1 cellular context compared by ENCODE assay signal in genomic region chr2:88126772-88127637, GRCh38.
A peak's percentile ranks its signal among the peaks of the same experiment; 100 is the strongest.
TF ChIP-seq lines count a peak whose summit lies in the region.

No MANE protein-coding gene starts in this region.

TF ChIP-seq in HepG2, 621 proteins besides CTCF, POLR2A, EP300 and RAD21 (continued from another document and continues in another):
- peak; percentile 53 for TF ChIP-seq MAX (IDR thresholded peaks at IDR 0.05)
- TF ChIP-seq PPARG (CRISPR knock-in tag; conservative IDR thresholded peaks at IDR 0.05): no peak
- TF ChIP-seq EED (CRISPR knock-in tag; IDR thresholded peaks at IDR 0.05): no peak
- no peak for TF ChIP-seq KDM2A (CRISPR knock-in tag; IDR thresholded peaks at IDR 0.05; ENCODE audit: borderline replicate concordance, low read depth)
- TF ChIP-seq ZMAT5 (CRISPR knock-in tag; IDR thresholded peaks at IDR 0.05; ENCODE audit: borderline replicate concordance, low read depth): no peak
- peak; percentile 12 for TF ChIP-seq REPIN1 (CRISPR knock-in tag; IDR thresholded peaks at IDR 0.05; ENCODE audit: borderline replicate concordance, low read depth)
- TF ChIP-seq MIER2 (CRISPR knock-in tag; IDR thresholded peaks at IDR 0.05): no peak
- no peak for TF ChIP-seq FOXP1 (IDR thresholded peaks at IDR 0.05)
- TF ChIP-seq FOXP1 (CRISPR knock-in tag; IDR thresholded peaks at IDR 0.05): no peak
- TF ChIP-seq NFKBIZ (CRISPR knock-in tag; IDR thresholded peaks at IDR 0.05): no peak
- no peak for TF ChIP-seq ZKSCAN8 (CRISPR knock-in tag; IDR thresholded peaks at IDR 0.05; ENCODE audit: borderline replicate concordance)
- TF ChIP-seq ZNF891 (CRISPR knock-in tag; IDR thresholded peaks at IDR 0.05): no peak
- no peak for TF ChIP-seq MED1 (CRISPR knock-in tag; IDR thresholded peaks at IDR 0.05)
- TF ChIP-seq NCOA1 (CRISPR knock-in tag; IDR thresholded peaks at IDR 0.05): peak; percentile 37; the same call in 1 of the 2 replicates
- TF ChIP-seq ZBTB38 (CRISPR knock-in tag; IDR thresholded peaks at IDR 0.05): no peak
- TF ChIP-seq ZNF34 (CRISPR knock-in tag; IDR thresholded peaks at IDR 0.05; ENCODE audit: borderline replicate concordance): peak; percentile 13; the same call in 1 of the 2 replicates
- TF ChIP-seq ZC3H13 (CRISPR knock-in tag; IDR thresholded peaks at IDR 0.05): peak; percentile 67; the same call in 1 of the 2 replicates
- no peak for TF ChIP-seq POGZ (CRISPR knock-in tag; IDR thresholded peaks at IDR 0.05)
- no peak for TF ChIP-seq ZNF138 (CRISPR knock-in tag; IDR thresholded peaks at IDR 0.05; ENCODE audit: low read depth)
- TF ChIP-seq GPBP1L1 (CRISPR knock-in tag; IDR thresholded peaks at IDR 0.05): no peak
- TF ChIP-seq IRF2 (CRISPR knock-in tag; IDR thresholded peaks at IDR 0.05): no peak
- TF ChIP-seq KMT2B (CRISPR knock-in tag; IDR thresholded peaks at IDR 0.05): no peak
- TF ChIP-seq MIXL1 (CRISPR knock-in tag; IDR thresholded peaks at IDR 0.05): no peak
- TF ChIP-seq KIAA2018 (CRISPR knock-in tag; IDR thresholded peaks at IDR 0.05; ENCODE audit: borderline replicate concordance): no peak
- no peak; the same call in 1 of the 2 replicates for TF ChIP-seq IKZF5 (CRISPR knock-in tag; IDR thresholded peaks at IDR 0.05)
- no peak; the same call in 1 of the 2 replicates for TF ChIP-seq MEF2D (CRISPR knock-in tag; IDR thresholded peaks at IDR 0.05)
- TF ChIP-seq ZNF556 (CRISPR knock-in tag; IDR thresholded peaks at IDR 0.05; ENCODE audit: borderline replicate concordance): no peak
- TF ChIP-seq PHF20 (CRISPR knock-in tag; IDR thresholded peaks at IDR 0.05): peak; percentile 3; the same call in 1 of the 2 replicates
- TF ChIP-seq HNRNPUL1 (IDR thresholded peaks at IDR 0.05; ENCODE audit: low read depth, low read length): no peak
- TF ChIP-seq TFDP2 (CRISPR knock-in tag; IDR thresholded peaks at IDR 0.05): no peak; the same call in 1 of the 2 replicates
- TF ChIP-seq TEAD3 (CRISPR knock-in tag; optimal IDR thresholded peaks at IDR 0.05; ENCODE audit: borderline replicate concordance): no peak
- peak; percentile 54; the same call in 1 of the 2 replicates for TF ChIP-seq TARDBP (CRISPR knock-in tag; IDR thresholded peaks at IDR 0.05)
- peak; percentile 29; the same call in 1 of the 2 replicates for TF ChIP-seq PRMT3 (CRISPR knock-in tag; IDR thresholded peaks at IDR 0.05; ENCODE audit: borderline replicate concordance, low read depth)
- TF ChIP-seq HOXA9 (CRISPR knock-in tag; IDR thresholded peaks at IDR 0.05; ENCODE audit: borderline replicate concordance): no peak; the same call in 1 of the 2 replicates
- no peak for TF ChIP-seq TCF7 (IDR thresholded peaks at IDR 0.05; ENCODE audit: low read depth)
- no peak; the same call in 1 of the 2 replicates for TF ChIP-seq ZNF580 (CRISPR knock-in tag; IDR thresholded peaks at IDR 0.05; ENCODE audit: borderline replicate concordance, low read depth)
- TF ChIP-seq ZKSCAN5 (CRISPR knock-in tag; IDR thresholded peaks at IDR 0.05): no peak
- no peak for TF ChIP-seq ZNF841 (CRISPR knock-in tag; IDR thresholded peaks at IDR 0.05; ENCODE audit: borderline replicate concordance)
- TF ChIP-seq ZNF512B (CRISPR knock-in tag; IDR thresholded peaks at IDR 0.05; ENCODE audit: borderline replicate concordance): no peak
- TF ChIP-seq ZNF142 (CRISPR knock-in tag; IDR thresholded peaks at IDR 0.05): peak; percentile 4; the same call in 1 of the 2 replicates
